In genomic region chr20:34287500-34287899, GRCh38 we compare ENCODE assay signal across 7 cellular contexts. TPM values are rescaled to one million over a fixed set of nuclear protein-coding genes. Genes with fewer than 3 reads are reported as not detected.
"Had no signal": no experiment of that assay in that cellular context is flagged by ENCODE, and none has a peak within 500 bp of the region (broad histone marks: within the 10 kb centered on the region; RNA-seq: fewer than 3 reads in every experiment).

No MANE protein-coding gene starts in this region.

RNA-seq across cellular contexts. Expression of gene ASIP, which starts 46.3 kb away (rescaled TPM):
- total RNA-seq: HT1080, LHCN-M2, NCI-H460, PC-9, Peyer's patch, RPMI7951, SJSA1 had no signal
